ENCODE assay signal across 21 cellular contexts in genomic region chr17:36825113-36825955, GRCh38.
"Had no signal": no experiment of that assay in that cellular context is flagged by ENCODE, and none has a peak within 500 bp of the region (broad histone marks: within the 10 kb centered on the region; RNA-seq: fewer than 3 reads in every experiment).

No MANE protein-coding gene starts in this region.

- DNase-seq: effector memory CD8-positive, alpha-beta T cell; gastrocnemius medialis; kidney; left cardiac atrium; mucosa of descending colon; naive thymus-derived CD8-positive, alpha-beta T cell; ovary; right cardiac atrium; stimulated activated CD4-positive, alpha-beta T cell treated with anti-CD3 and anti-CD28 coated beads, Interleukin-1b, Interleukin-23, amount 100 ng/mL, for 48 hours; stimulated activated CD4-positive, alpha-beta T cell treated with anti-CD3 and anti-CD28 coated beads, Interleukin-4, amount 100 ng/mL, for 24 hours; stimulated activated naive B cell treated with anti-CD40 and anti-IgM and Interleukin-4, amounts not matched to agents 10 μg/mL and 1 μg/mL and 100 μg/mL, for 72 hours; stomach; substantia nigra; uterus had no signal

- H3K27me3 ChIP-seq: ovary, uterus had no signal

- H3K9me3 ChIP-seq: esophagus muscularis mucosa, gastrocnemius medialis, mucosa of descending colon, ovary, stomach, upper lobe of left lung, uterus had no signal

- H3K27ac ChIP-seq: epithelial cell of prostate, esophagus muscularis mucosa, gastrocnemius medialis, ovary, stomach, upper lobe of left lung, uterus had no signal

- H3K27ac Mint-ChIP-seq: dendritic cell treated with granulocyte-macrophage colony-stimulating factor and Interleukin-4, amounts not matched to agents 40 ng/mL and 50 ng/mL, for 4 days; effector memory CD8-positive, alpha-beta T cell; naive thymus-derived CD8-positive, alpha-beta T cell; progenitor cell of endocrine pancreas; stimulated activated naive B cell treated with anti-CD40 and anti-IgM and Interleukin-4, amounts not matched to agents 10 μg/mL and 1 μg/mL and 100 μg/mL, for 72 hours had no signal

- H3K4me2 ChIP-seq: smooth muscle cell had no signal

- H3K36me3 Mint-ChIP-seq: stimulated activated naive B cell treated with anti-CD40 and anti-IgM and Interleukin-4, amounts not matched to agents 10 μg/mL and 1 μg/mL and 100 μg/mL, for 72 hours had no signal

- H3K36me3 ChIP-seq: esophagus muscularis mucosa, gastrocnemius medialis, ovary, stomach, upper lobe of left lung, uterus had no signal

- FAIRE-seq: colon, kidney had no signal

- H3K4me1 ChIP-seq: esophagus muscularis mucosa, gastrocnemius medialis, stomach, upper lobe of left lung, uterus had no signal

- H3K4me3 Mint-ChIP-seq: dendritic cell treated with granulocyte-macrophage colony-stimulating factor and Interleukin-4, amounts not matched to agents 40 ng/mL and 50 ng/mL, for 4 days; effector memory CD8-positive, alpha-beta T cell; naive thymus-derived CD8-positive, alpha-beta T cell; stimulated activated naive B cell treated with anti-CD40 and anti-IgM and Interleukin-4, amounts not matched to agents 10 μg/mL and 1 μg/mL and 100 μg/mL, for 72 hours had no signal

- H3K4me3 ChIP-seq: esophagus muscularis mucosa, gastrocnemius medialis, mucosa of descending colon, ovary, smooth muscle cell, stomach, upper lobe of left lung, uterus had no signal

- ATAC-seq: effector memory CD8-positive, alpha-beta T cell; gastrocnemius medialis; left cardiac atrium; mucosa of descending colon; naive thymus-derived CD8-positive, alpha-beta T cell; right cardiac atrium; stimulated activated naive B cell treated with anti-CD40 and anti-IgM and Interleukin-4, amounts not matched to agents 10 μg/mL and 1 μg/mL and 100 μg/mL, for 72 hours had no signal

- H3K4me1 Mint-ChIP-seq: naive thymus-derived CD8-positive, alpha-beta T cell; stimulated activated naive B cell treated with anti-CD40 and anti-IgM and Interleukin-4, amounts not matched to agents 10 μg/mL and 1 μg/mL and 100 μg/mL, for 72 hours had no signal

- H3K9me3 Mint-ChIP-seq: dendritic cell treated with granulocyte-macrophage colony-stimulating factor and Interleukin-4, amounts not matched to agents 40 ng/mL and 50 ng/mL, for 4 days; effector memory CD8-positive, alpha-beta T cell; naive thymus-derived CD8-positive, alpha-beta T cell; stimulated activated naive B cell treated with anti-CD40 and anti-IgM and Interleukin-4, amounts not matched to agents 10 μg/mL and 1 μg/mL and 100 μg/mL, for 72 hours had no signal
